In genomic region chr10:95925033-95925432, GRCh38 we compare ENCODE assay signal across 22 cellular contexts. TPM values are rescaled to one million over a fixed set of nuclear protein-coding genes. Genes with fewer than 3 reads are reported as not detected.
DNase-seq lines count a peak whose midpoint lies in the region; ATAC-seq, FAIRE-seq and TF ChIP-seq lines count a peak whose summit lies in the region.
"Had no signal": no experiment of that assay in that cellular context is flagged by ENCODE, and none has a peak within 500 bp of the region (broad histone marks: within the 10 kb centered on the region; RNA-seq: fewer than 3 reads in every experiment).

No MANE protein-coding gene starts in this region.

- peak; percentile 1 for TF ChIP-seq CTCF in D721Med (IDR thresholded peaks at IDR 0.05; ENCODE audit: insufficient read depth, missing control alignments)
- TF ChIP-seq CTCF in VCaP (conservative IDR thresholded peaks at IDR 0.05) = 0 out of 2 replicates have a peak, but pooled peaks have one; percentile 8
- no peak for TF ChIP-seq CTCF in progenitor cell of endocrine pancreas (IDR thresholded peaks at IDR 0.05; ENCODE audit: unreplicated experiment)

- no peaks in the 10 kb centered on the region for H3K4me1 Mint-ChIP-seq in progenitor cell of endocrine pancreas (ENCODE audit: low read depth)
- H3K4me1 Mint-ChIP-seq: B cell; CD14-positive monocyte; CD8-positive, alpha-beta memory T cell had no signal

- H3K27me3 Mint-ChIP-seq in progenitor cell of endocrine pancreas = no peaks in the 10 kb centered on the region
- H3K27me3 Mint-ChIP-seq: B cell; CD4-positive, alpha-beta T cell had no signal

- H3K9me3 Mint-ChIP-seq in progenitor cell of endocrine pancreas (ENCODE audit: low read depth) = no peaks in the 10 kb centered on the region
- H3K9me3 Mint-ChIP-seq: CD4-positive, alpha-beta T cell; CD8-positive, alpha-beta memory T cell; HFFc6 had no signal

- FAIRE-seq in D721Med (lab: Jason Lieb, UNC) = no peak
- FAIRE-seq: A204.1, GM12891, GM18507, H54 had no signal

- H3K4me3 Mint-ChIP-seq in progenitor cell of endocrine pancreas (ENCODE audit: low read depth) = no peak overlapping the region
- H3K4me3 Mint-ChIP-seq: B cell; CD14-positive monocyte; CD4-positive, alpha-beta T cell; CD8-positive, alpha-beta memory T cell; HFFc6 had no signal

- ATAC-seq in left lobe of liver = peak; percentile 69

- H3K27ac Mint-ChIP-seq in progenitor cell of endocrine pancreas = no peak overlapping the region
- H3K27ac Mint-ChIP-seq: B cell; CD14-positive monocyte; CD4-positive, alpha-beta T cell; CD8-positive, alpha-beta memory T cell; HFFc6 had no signal

- no peaks in the 10 kb centered on the region for H3K36me3 Mint-ChIP-seq in progenitor cell of endocrine pancreas (ENCODE audit: insufficient read depth)

- no peak overlapping the region for H3K27ac ChIP-seq in VCaP
- H3K27ac ChIP-seq: 22Rv1, BLaER1 had no signal

- DNase-seq in D721Med (ENCODE audit: insufficient read length, low spot score) (no peak), left lobe of liver (ENCODE audit: low spot score) (no peak), NCI-H146 treated with DMSO at 0.1 percent for 48 hours (lab: John Stamatoyannopoulos, UW; ENCODE audit: unreplicated experiment) (no peak), progenitor cell of endocrine pancreas (ENCODE audit: low spot score, unreplicated experiment) (no peak), SIG-M5 (lab: John Stamatoyannopoulos, UW) (no peak)
- DNase-seq: CD4-positive, alpha-beta T cell; CD8-positive, alpha-beta memory T cell; DMS53; DMS79 treated with DMSO at 0.1 percent for 48 hours; GF-D8; GOT3; HFFc6 had no signal

RNA-seq across cellular contexts. Expression of gene CC2D2B, which starts 17.3 kb away (rescaled TPM):
- total RNA-seq in left lobe of liver (0.10 TPM), progenitor cell of endocrine pancreas (0.77 and 0.82 TPM in 2 replicates)
- total RNA-seq: CD4-positive, alpha-beta T cell; CD8-positive, alpha-beta memory T cell; G401; HFFc6 had no signal
